ENCODE assay signal across 32 cellular contexts in genomic region chr9:81575976-81576375, GRCh38.
A peak's percentile ranks its signal among the peaks of the same experiment; 100 is the strongest.
DNase-seq lines count a peak whose midpoint lies in the region; ATAC-seq and FAIRE-seq lines count a peak whose summit lies in the region.
"Had no signal": no experiment of that assay in that cellular context is flagged by ENCODE, and none has a peak within 500 bp of the region (broad histone marks: within the 10 kb centered on the region; RNA-seq: fewer than 3 reads in every experiment).

No MANE protein-coding gene starts in this region.

- ATAC-seq in HG02884 (IDR thresholded peaks at IDR 0.05; ENCODE audit: unreplicated experiment) (no peak), aorta (ENCODE audit: low FRiP score) (no peak)
- ATAC-seq: activated CD4-positive, CD25-positive, alpha-beta regulatory T cell treated with anti-CD3 and anti-CD28 coated beads, Interleukin-2, amount 50 U/mL, for 24 hours; gastrocnemius medialis; left ventricle myocardium superior; natural killer cell; stimulated activated effector memory CD8-positive, alpha-beta T cell treated with anti-CD3 and anti-CD28 coated beads, Interleukin-12 subunit alpha, Interleukin-12 subunit beta, amount 100 ng/mL, for 72 hours; upper lobe of right lung had no signal

- WGBS in aorta, 2 donors, result 14 to 50% methylated on average over 2 of the region's 2 CpGs

- DNase-seq in EL (peak; percentile 37), RCC 7860 (ENCODE audit: low spot score) (peak; percentile 33), dedifferentiated amniotic fluid mesenchymal stem cell (ENCODE audit: extremely low spot score) (peak; percentile 16), iris pigment epithelial cell (ENCODE audit: low read depth) (peak; percentile 72), aorta (no peak), middle frontal gyrus (ENCODE audit: extremely low spot score, low spot score) (no peak), mesenteric fat pad (ENCODE audit: low spot score) (no peak)
- DNase-seq: activated CD4-positive, alpha-beta memory T cell treated with anti-CD3 and anti-CD28 coated beads, Interleukin-2, amount 10 ng/mL, durations not matched to agents 7 days and 5 days; activated effector memory CD4-positive, alpha-beta T cell treated with anti-CD3 and anti-CD28 coated beads, Interleukin-2, amount 50 U/mL, for 16 hours; activated naive CD8-positive, alpha-beta T cell treated with anti-CD3 and anti-CD28 coated beads, Interleukin-2, amount 10 ng/mL, durations not matched to agents 7 days and 5 days; COR-L47; gastrocnemius medialis; H7; hippocampal formation; left ventricle myocardium superior; MG63; midbrain; natural killer cell; NCI-H1417 treated with DMSO at 0.1 percent for 48 hours; NCI-H2081 treated with DMSO at 0.1 percent for 48 hours; PC-9; SHP77 treated with DMSO at 0.1 percent for 48 hours; stimulated activated CD4-positive, alpha-beta T cell treated with anti-CD3 and anti-CD28 coated beads, Interleukin-2, amount 100 ng/mL, for 48 hours; substantia nigra; SW 1271; T1000; upper lobe of right lung had no signal

- H3K27me3 ChIP-seq in aorta (ENCODE audit: control insufficient read depth in 1 of 2, insufficient read depth in 2 of 2, low read length in 1 of 2), result no peaks in the 10 kb centered on the region
- H3K27me3 ChIP-seq: BLaER1, gastrocnemius medialis, MG63, upper lobe of right lung had no signal

- H3K9me3 ChIP-seq in aorta (ENCODE audit: control insufficient read depth, low read length), result no peaks in the 10 kb centered on the region
- H3K9me3 ChIP-seq: BLaER1, gastrocnemius medialis, MG63, upper lobe of right lung had no signal

- H3K4me1 ChIP-seq in aorta (ENCODE audit: control insufficient read depth in 1 of 2, insufficient read depth in 2 of 2, low read length in 2 of 2), result peaks cover 0 to under 1% of the 10 kb centered on the region in 2 donors
- H3K4me1 ChIP-seq: BLaER1, gastrocnemius medialis, upper lobe of right lung had no signal

- H3K36me3 ChIP-seq in aorta (ENCODE audit: control insufficient read depth in 1 of 2, insufficient read depth in 2 of 2, low read length in 1 of 2), result no peaks in the 10 kb centered on the region
- H3K36me3 ChIP-seq: cardiac muscle cell, gastrocnemius medialis, MG63, upper lobe of right lung had no signal

- peak; percentile 46 for FAIRE-seq in RCC 7860 (lab: Jason Lieb, UNC)

- no peak overlapping the region for H3K27ac ChIP-seq in aorta (ENCODE audit: low read depth in 1 of 2, low read length in 2 of 2)
- H3K27ac ChIP-seq: BLaER1, cardiac muscle cell, gastrocnemius medialis, PC-9, upper lobe of right lung had no signal

- intact Hi-C loops in aorta (cut with DNase I), result no loop called here

- H3K4me3 ChIP-seq in aorta (ENCODE audit: low read length in 2 of 2), result no peak overlapping the region
- H3K4me3 ChIP-seq: BLaER1, cardiac muscle cell, gastrocnemius medialis, MG63, PC-9, upper lobe of right lung had no signal

Comparison
In these comparisons a context has a peak if more than half of its experiments do, and no peak if none do; other contexts are left out.
1. DNase-seq: peak in EL (single experiment), RCC 7860 (single experiment), dedifferentiated amniotic fluid mesenchymal stem cell (single experiment) and iris pigment epithelial cell (single experiment); none in aorta (0 of 2), middle frontal gyrus (single experiment) and mesenteric fat pad (single experiment).